Comparison of ENCODE assay signal across 27 cellular contexts in the genomic region with DNA sequence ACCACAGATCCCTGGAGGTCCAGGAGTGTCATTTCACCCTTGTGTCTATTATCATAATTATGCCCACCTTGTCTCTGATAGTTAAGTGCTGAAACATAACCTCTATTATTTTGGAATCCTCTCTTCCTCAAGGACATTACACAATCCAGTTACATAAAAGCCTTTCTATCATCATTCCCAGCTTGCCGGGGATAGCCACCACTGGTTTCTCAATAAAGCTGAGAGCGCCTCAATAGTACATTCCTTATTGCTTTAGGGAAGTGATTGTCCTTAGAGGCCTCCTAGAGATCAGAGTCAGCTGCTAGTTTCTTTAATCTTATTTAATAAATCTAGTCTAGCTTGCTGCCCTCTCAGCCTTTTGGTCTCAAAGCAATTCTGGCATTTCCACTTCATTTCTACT.
DNase-seq lines count a peak whose midpoint lies in the region; ATAC-seq, FAIRE-seq and TF ChIP-seq lines count a peak whose summit lies in the region.
"Had no signal": no experiment of that assay in that cellular context is flagged by ENCODE, and none has a peak within 500 bp of the region (broad histone marks: within the 10 kb centered on the region; RNA-seq: fewer than 3 reads in every experiment).

No MANE protein-coding gene starts in this region.

- no peak for TF ChIP-seq CTCF in right lobe of liver (IDR thresholded peaks at IDR 0.05)
- TF ChIP-seq CTCF in HepG2 (CRISPR knock-in tag; IDR thresholded peaks at IDR 0.05) = no peak
- TF ChIP-seq CTCF in endodermal cell (conservative IDR thresholded peaks at IDR 0.05) = no peak

- FAIRE-seq in HepG2 (lab: Jason Lieb, UNC) = no peak
- FAIRE-seq: A549, D721Med, GM12891, GM18507, H54 had no signal

- no peak for TF ChIP-seq RAD21 in HepG2 (CRISPR knock-in tag; IDR thresholded peaks at IDR 0.05)

- no peaks in the 10 kb centered on the region for H3K79me2 ChIP-seq in HepG2 (ENCODE audit: insufficient read depth, low read length)

- H3K36me3 ChIP-seq in right lobe of liver (no peaks in the 10 kb centered on the region), HepG2 (replicated peaks in 1 of 2; ENCODE audit: control insufficient read depth in 1 of 2, insufficient read depth in 2 of 2, low read length in 2 of 2) (no peaks in the 10 kb centered on the region), endodermal cell (ENCODE audit: control insufficient read depth, insufficient read depth, low read length) (no peaks in the 10 kb centered on the region)
- H3K36me3 ChIP-seq in effector memory CD4-positive, alpha-beta T cell (ENCODE audit: control insufficient read depth, insufficient read depth, low read length) = no peaks in the 10 kb centered on the region
- H3K36me3 ChIP-seq: BE2C; BLaER1 treated with 17β-estradiol and CSF1 and Interleukin-3, amounts not matched to agents 10 nM and 100 nM; HAP-1 had no signal

- intact Hi-C loops in right lobe of liver (cut with DNase I) (no loop called here), HepG2 (cut with micrococcal nuclease; ENCODE audit: unreplicated experiment) (no loop called here)

- DNase-seq in right lobe of liver (no peak), HepG2 (ENCODE audit: low spot score) (no peak), NCI-H82 (lab: John Stamatoyannopoulos, UW) (peak; percentile 85), left lobe of liver (ENCODE audit: low spot score) (no peak), endodermal cell (no peak)
- no peak for DNase-seq in effector memory CD4-positive, alpha-beta T cell
- DNase-seq: 8988T; ACHN; AML-193; BE2C; CD4-positive, alpha-beta T cell; CD8-positive, alpha-beta memory T cell; DMS 273 treated with DMSO at 0.1 percent for 48 hours; DMS79; EL; GDM1; GOT3; HFFc6 had no signal

- H2AFZ ChIP-seq in HepG2 (ENCODE audit: low read length) = no peak overlapping the region

- H3K9me3 Mint-ChIP-seq in endodermal cell = peaks cover 8% of the 10 kb centered on the region

- TF ChIP-seq POLR2A in right lobe of liver (IDR thresholded peaks at IDR 0.05) (no peak), HepG2 (IDR thresholded peaks at IDR 0.05; ENCODE audit: insufficient read depth in 1 of 2, low read depth in 2 of 2, low read length in 2 of 2) (no peak)

- H3K36me3 Mint-ChIP-seq in endodermal cell (ENCODE audit: low read depth) = no peaks in the 10 kb centered on the region
- H3K36me3 Mint-ChIP-seq: CD14-positive monocyte; CD8-positive, alpha-beta memory T cell had no signal

- peaks cover 13% of the 10 kb centered on the region for H3K4me1 Mint-ChIP-seq in endodermal cell
- H3K4me1 Mint-ChIP-seq: CD14-positive monocyte; CD8-positive, alpha-beta memory T cell had no signal

- CTCF ChIA-PET in HepG2 (lab: Yijun Ruan, JAX; ENCODE audit: low intra/inter-chr PET ratio, low total read pairs) = no interaction called here

- in situ Hi-C loops in HepG2 (cut with HindIII; ENCODE audit: extremely low pct_ligation_motif_present, low pct_unique_long_range_greater_than_20kb) = no loop called here

- BruUV-seq in HepG2 (replicated peaks; lab: Mats Ljungman, UMichigan) = no TSS peak

- no peaks in the 10 kb centered on the region for H3K27me3 ChIP-seq in right lobe of liver
- H3K27me3 ChIP-seq in HepG2 (ENCODE audit: control insufficient read depth in 1 of 2, insufficient read depth in 2 of 2, low read length in 2 of 2) = no peaks in the 10 kb centered on the region
- H3K27me3 ChIP-seq in endodermal cell (ENCODE audit: control insufficient read depth, insufficient read depth, low read length, poor library complexity, severe bottlenecking) = no peaks in the 10 kb centered on the region
- H3K27me3 ChIP-seq in effector memory CD4-positive, alpha-beta T cell (replicated peaks; ENCODE audit: control insufficient read depth, insufficient read depth, low read length, poor library complexity, severe bottlenecking) = no peaks in the 10 kb centered on the region
- H3K27me3 ChIP-seq: BE2C; BLaER1 treated with 17β-estradiol and CSF1 and Interleukin-3, amounts not matched to agents 10 nM and 100 nM had no signal

- H3K27me3 Mint-ChIP-seq in endodermal cell (ENCODE audit: insufficient read depth) = no peaks in the 10 kb centered on the region
- H3K27me3 Mint-ChIP-seq: CD4-positive, alpha-beta T cell; CD8-positive, alpha-beta memory T cell had no signal

- peak; percentile 46 to 68 (median 58) for ATAC-seq in right lobe of liver
- no peak for ATAC-seq in HepG2
- peak; percentile 44 for ATAC-seq in left lobe of liver
- ATAC-seq in GM18909 (IDR thresholded peaks at IDR 0.05; ENCODE audit: poor library complexity, unreplicated experiment) = no peak
- ATAC-seq: A549 had no signal

- no peak overlapping the region for H3K9ac ChIP-seq in HepG2 (ENCODE audit: insufficient read depth, low read depth, low read length)
- H3K9ac ChIP-seq in endodermal cell (ENCODE audit: extremely low read depth, low read length, poor library complexity, severe bottlenecking) = no peak overlapping the region
- H3K9ac ChIP-seq: BLaER1 treated with 17β-estradiol and CSF1 and Interleukin-3, amounts not matched to agents 10 nM and 100 nM had no signal

- H3K9me3 ChIP-seq in right lobe of liver = no peaks in the 10 kb centered on the region
- H3K9me3 ChIP-seq in HepG2 (ENCODE audit: low read length) = no peaks in the 10 kb centered on the region
- peaks cover 7% of the 10 kb centered on the region for H3K9me3 ChIP-seq in endodermal cell (ENCODE audit: control insufficient read depth, low read length)
- H3K9me3 ChIP-seq in effector memory CD4-positive, alpha-beta T cell (ENCODE audit: control insufficient read depth, low read length) = no peaks in the 10 kb centered on the region
- H3K9me3 ChIP-seq: A549, BE2C had no signal

- H3K27ac ChIP-seq in right lobe of liver (peak overlapping the region in 2 of 3 donors; percentile 63 to 83), HepG2 (ENCODE audit: extremely low read length, insufficient read depth, low read length) (no peak overlapping the region), endodermal cell (ENCODE audit: low read depth, low read length) (no peak overlapping the region)
- no peak overlapping the region for H3K27ac ChIP-seq in effector memory CD4-positive, alpha-beta T cell (ENCODE audit: insufficient read depth, low read length, poor library complexity, severe bottlenecking)
- H3K27ac ChIP-seq: A549; BLaER1 treated with 17β-estradiol and CSF1 and Interleukin-3, amounts not matched to agents 10 nM and 100 nM had no signal

- H3K27ac Mint-ChIP-seq in endodermal cell = no peak overlapping the region
- H3K27ac Mint-ChIP-seq: CD14-positive monocyte; CD4-positive, alpha-beta T cell; CD8-positive, alpha-beta memory T cell; HFFc6 had no signal

- POLR2A ChIA-PET in HepG2 (lab: Yijun Ruan, JAX) = no interaction called here

- H3K4me3 Mint-ChIP-seq in endodermal cell = no peak overlapping the region
- H3K4me3 Mint-ChIP-seq: CD14-positive monocyte; CD4-positive, alpha-beta T cell; CD8-positive, alpha-beta memory T cell; HFFc6 had no signal

- H3K4me1 ChIP-seq in right lobe of liver = peaks cover 0 to 38% (median 10%) of the 10 kb centered on the region in 4 donors
- no peaks in the 10 kb centered on the region for H3K4me1 ChIP-seq in HepG2 (ENCODE audit: insufficient read depth, low read length)
- no peaks in the 10 kb centered on the region for H3K4me1 ChIP-seq in endodermal cell (ENCODE audit: control insufficient read depth, insufficient read depth, low read length)
- no peaks in the 10 kb centered on the region for H3K4me1 ChIP-seq in effector memory CD4-positive, alpha-beta T cell (ENCODE audit: control insufficient read depth, insufficient read depth, low read length, poor library complexity, severe bottlenecking)
- H3K4me1 ChIP-seq: A549; BE2C; BLaER1 treated with 17β-estradiol and CSF1 and Interleukin-3, amounts not matched to agents 10 nM and 100 nM had no signal

- TF ChIP-seq EP300 in HepG2 (IDR thresholded peaks at IDR 0.05; ENCODE audit: low read depth in 2 of 2, low read length in 2 of 2) (no peak), HepG2 (CRISPR knock-in tag; IDR thresholded peaks at IDR 0.05; ENCODE audit: borderline replicate concordance) (no peak)

- WGBS in right lobe of liver (ENCODE audit: insufficient coverage, low coverage, low lambda C conversion rate, missing lambda C conversion rate) = 60% methylated on average over 2 of the region's 2 CpGs
- WGBS in HepG2 (ENCODE audit: low lambda C conversion rate) = 42% methylated on average over 2 of the region's 2 CpGs
- 96% methylated on average over 2 of the region's 2 CpGs; no CpG with 5 or more reads in 1 of the 2 experiments for WGBS in endodermal cell (ENCODE audit: insufficient coverage in 1 of 2, insufficient read length in 1 of 2), 2 experiments

- H4K20me1 ChIP-seq in HepG2 (ENCODE audit: insufficient read depth, low read length) = no peaks in the 10 kb centered on the region
- H4K20me1 ChIP-seq: BLaER1 treated with 17β-estradiol and CSF1 and Interleukin-3, amounts not matched to agents 10 nM and 100 nM had no signal

- no peak overlapping the region for H3K4me3 ChIP-seq in right lobe of liver
- H3K4me3 ChIP-seq in HepG2 (replicated peaks in 1 of 3; ENCODE audit: insufficient read depth in 1 of 3, low read depth in 2 of 3, low read length in 3 of 3) = no peak overlapping the region
- H3K4me3 ChIP-seq in endodermal cell (ENCODE audit: low read length) = no peak overlapping the region
- no peak overlapping the region for H3K4me3 ChIP-seq in effector memory CD4-positive, alpha-beta T cell (ENCODE audit: insufficient read depth, low read depth, low read length, poor library complexity, severe bottlenecking)
- H3K4me3 ChIP-seq: A549; BLaER1 treated with 17β-estradiol and CSF1 and Interleukin-3, amounts not matched to agents 10 nM and 100 nM; HAP-1 had no signal

- H3K4me2 ChIP-seq in HepG2 (ENCODE audit: low read depth, low read length) = no peak overlapping the region
- H3K4me2 ChIP-seq: A549; BLaER1 treated with 17β-estradiol and CSF1 and Interleukin-3, amounts not matched to agents 10 nM and 100 nM had no signal

TF ChIP-seq in HepG2, 621 proteins besides CTCF, POLR2A, EP300 and RAD21 (continues in another document):
- TF ChIP-seq SRSF1 (optimal IDR thresholded peaks at IDR 0.05; ENCODE audit: low read depth, low read length) = no peak
- no peak for TF ChIP-seq ZNF761 (CRISPR knock-in tag; conservative IDR thresholded peaks at IDR 0.05)
- no peak for TF ChIP-seq PITX1 (CRISPR knock-in tag; IDR thresholded peaks at IDR 0.05)
- TF ChIP-seq ZNF768 (CRISPR knock-in tag; IDR thresholded peaks at IDR 0.05) = no peak
- TF ChIP-seq ZBTB43 (CRISPR knock-in tag; conservative IDR thresholded peaks at IDR 0.05) = no peak
- no peak for TF ChIP-seq ZNF101 (CRISPR knock-in tag; IDR thresholded peaks at IDR 0.05; ENCODE audit: borderline replicate concordance, low read depth)
- TF ChIP-seq HDAC6 (IDR thresholded peaks at IDR 0.05; ENCODE audit: low read depth, low read length) = no peak

Comparison
In these comparisons a context has a peak if more than half of its experiments do, and no peak if none do; other contexts are left out.
1. ATAC-seq: peak in right lobe of liver (4 of 4) and left lobe of liver (single experiment); none in HepG2 (single experiment) and GM18909 (single experiment).
2. H3K27ac ChIP-seq: peak in right lobe of liver (2 of 3); none in HepG2 (single experiment), endodermal cell (single experiment) and effector memory CD4-positive, alpha-beta T cell (single experiment).